11 cellular contexts compared by ENCODE assay signal in genomic region chr14:81452766-81453165, GRCh38. TPM values are rescaled to one million over a fixed set of nuclear protein-coding genes. Genes with fewer than 3 reads are reported as not detected.
DNase-seq lines count a peak whose midpoint lies in the region; ATAC-seq, FAIRE-seq and TF ChIP-seq lines count a peak whose summit lies in the region.
"Had no signal": no experiment of that assay in that cellular context is flagged by ENCODE, and none has a peak within 500 bp of the region (broad histone marks: within the 10 kb centered on the region; RNA-seq: fewer than 3 reads in every experiment).

No MANE protein-coding gene starts in this region.

- H3K9ac ChIP-seq in astrocyte (ENCODE audit: low read length), result peak overlapping the region; percentile 39

- H3K27ac Mint-ChIP-seq in astrocyte (ENCODE audit: unreplicated experiment), result no peak overlapping the region
- H3K27ac Mint-ChIP-seq in stimulated activated effector memory CD8-positive, alpha-beta T cell treated with anti-CD3 and anti-CD28 coated beads, Interleukin-12 subunit alpha, Interleukin-12 subunit beta, amount 100 ng/mL, for 72 hours, result no peak overlapping the region
- H3K27ac Mint-ChIP-seq: activated T-cell treated with anti-CD3 and anti-CD28 coated beads, Interleukin-2, amount 50 U/mL, for 72 hours had no signal

- TF ChIP-seq CTCF in astrocyte (IDR thresholded peaks at IDR 0.05; ENCODE audit: insufficient read depth, low read depth, low read length) (no peak), lower leg skin (IDR thresholded peaks at IDR 0.05) (no peak)

- H3K4me1 Mint-ChIP-seq in astrocyte (ENCODE audit: low read depth, unreplicated experiment), result peaks cover 7% of the 10 kb centered on the region
- H3K4me1 Mint-ChIP-seq in stimulated activated effector memory CD8-positive, alpha-beta T cell treated with anti-CD3 and anti-CD28 coated beads, Interleukin-12 subunit alpha, Interleukin-12 subunit beta, amount 100 ng/mL, for 72 hours, result no peaks in the 10 kb centered on the region

- FAIRE-seq in astrocyte (lab: Jason Lieb, UNC), result no peak
- FAIRE-seq: RCC 7860 had no signal

- WGBS in lower leg skin, 2 donors, result 45 to 63% methylated on average over 7 of the region's 7 CpGs

- H3K27ac ChIP-seq in astrocyte (ENCODE audit: low read depth, low read length) (no peak overlapping the region), caudate nucleus (ENCODE audit: low read depth, low read length) (no peak overlapping the region)
- H3K27ac ChIP-seq: cardiac muscle cell had no signal

- peak; percentile 14 for ATAC-seq in GM19351 (IDR thresholded peaks at IDR 0.05; ENCODE audit: unreplicated experiment)
- peak; percentile 3 for ATAC-seq in HG03159 (IDR thresholded peaks at IDR 0.05; ENCODE audit: unreplicated experiment)
- no peak for ATAC-seq in stimulated activated effector memory CD8-positive, alpha-beta T cell treated with anti-CD3 and anti-CD28 coated beads, Interleukin-12 subunit alpha, Interleukin-12 subunit beta, amount 100 ng/mL, for 72 hours

- H3K9me3 Mint-ChIP-seq in astrocyte (ENCODE audit: unreplicated experiment), result no peaks in the 10 kb centered on the region
- no peaks in the 10 kb centered on the region for H3K9me3 Mint-ChIP-seq in stimulated activated effector memory CD8-positive, alpha-beta T cell treated with anti-CD3 and anti-CD28 coated beads, Interleukin-12 subunit alpha, Interleukin-12 subunit beta, amount 100 ng/mL, for 72 hours
- H3K9me3 Mint-ChIP-seq: activated T-cell treated with anti-CD3 and anti-CD28 coated beads, Interleukin-2, amount 50 U/mL, for 72 hours had no signal

- no peaks in the 10 kb centered on the region for H4K20me1 ChIP-seq in astrocyte (ENCODE audit: insufficient read depth, low read length)

- H3K27me3 ChIP-seq in astrocyte (ENCODE audit: insufficient read depth, low read length), result peaks cover 16% of the 10 kb centered on the region
- H3K27me3 ChIP-seq: cardiac muscle cell had no signal

- H3K36me3 Mint-ChIP-seq in astrocyte (ENCODE audit: low read depth, unreplicated experiment), result no peaks in the 10 kb centered on the region
- no peaks in the 10 kb centered on the region for H3K36me3 Mint-ChIP-seq in stimulated activated effector memory CD8-positive, alpha-beta T cell treated with anti-CD3 and anti-CD28 coated beads, Interleukin-12 subunit alpha, Interleukin-12 subunit beta, amount 100 ng/mL, for 72 hours

- H3K4me3 ChIP-seq in astrocyte (ENCODE audit: insufficient read depth, low read depth, low read length) (no peak overlapping the region), lower leg skin (ENCODE audit: low read depth, poor library complexity, severe bottlenecking) (no peak overlapping the region)
- H3K4me3 ChIP-seq: cardiac muscle cell had no signal

- no peak for TF ChIP-seq POLR2A in lower leg skin (IDR thresholded peaks at IDR 0.05)

- no peaks in the 10 kb centered on the region for H3K79me2 ChIP-seq in astrocyte (ENCODE audit: insufficient read depth, low read length)

- peak overlapping the region; percentile 77 for H3K4me2 ChIP-seq in astrocyte (ENCODE audit: low read length)

- no peak overlapping the region for H3K4me3 Mint-ChIP-seq in astrocyte (ENCODE audit: unreplicated experiment)
- no peak overlapping the region for H3K4me3 Mint-ChIP-seq in stimulated activated effector memory CD8-positive, alpha-beta T cell treated with anti-CD3 and anti-CD28 coated beads, Interleukin-12 subunit alpha, Interleukin-12 subunit beta, amount 100 ng/mL, for 72 hours
- H3K4me3 Mint-ChIP-seq: activated T-cell treated with anti-CD3 and anti-CD28 coated beads, Interleukin-2, amount 50 U/mL, for 72 hours had no signal

- no peaks in the 10 kb centered on the region for H3K27me3 Mint-ChIP-seq in astrocyte (ENCODE audit: low read depth, unreplicated experiment)

- H3K36me3 ChIP-seq in astrocyte (ENCODE audit: insufficient read depth, low read length), result no peaks in the 10 kb centered on the region
- H3K36me3 ChIP-seq: cardiac muscle cell had no signal

- peak overlapping the region; percentile 82 for H2AFZ ChIP-seq in astrocyte (ENCODE audit: low read depth, low read length)

- no peaks in the 10 kb centered on the region for H3K9me3 ChIP-seq in astrocyte (ENCODE audit: insufficient read depth, low read depth, low read length)

- intact Hi-C loops in lower leg skin (cut with DNase I; ENCODE audit: low total_unique reads), result loop anchor here (5.0 kb wide), 1 partner anchor 185 kb away; no protein-coding TSS in a partner anchor

- no peaks in the 10 kb centered on the region for H3K4me1 ChIP-seq in astrocyte (ENCODE audit: insufficient read depth, low read length)

- DNase-seq in astrocyte (ENCODE audit: low read depth), result no peak
- peak; percentile 73 for DNase-seq in retina
- DNase-seq in stimulated activated effector memory CD8-positive, alpha-beta T cell treated with anti-CD3 and anti-CD28 coated beads, Interleukin-12 subunit alpha, Interleukin-12 subunit beta, amount 100 ng/mL, for 72 hours (ENCODE audit: low spot score in 2 of 2), result no peak
- DNase-seq in activated effector memory CD4-positive, alpha-beta T cell treated with anti-CD3 and anti-CD28 coated beads, Interleukin-2, amount 50 U/mL, for 16 hours, result no peak
- no peak for DNase-seq in lower leg skin (ENCODE audit: low spot score in 2 of 2)
- DNase-seq in caudate nucleus (lab: John Stamatoyannopoulos, UW), result no peak

RNA-seq across cellular contexts. Expression of gene STON2, which starts 52.6 kb away (rescaled TPM):
- total RNA-seq in astrocyte, result 39.7 and 52.9 TPM in 2 replicates
- total RNA-seq in lower leg skin, result 10 to 100 TPM; 12.5 to 21.8 (median 16.1) TPM
